In genomic region chr9:83220737-83221136, GRCh38 we compare ENCODE assay signal across 9 cellular contexts.
A peak's percentile ranks its signal among the peaks of the same experiment; 100 is the strongest.
DNase-seq lines count a peak whose midpoint lies in the region; ATAC-seq, FAIRE-seq and TF ChIP-seq lines count a peak whose summit lies in the region.
"Had no signal": no experiment of that assay in that cellular context is flagged by ENCODE, and none has a peak within 500 bp of the region (broad histone marks: within the 10 kb centered on the region; RNA-seq: fewer than 3 reads in every experiment).

No MANE protein-coding gene starts in this region.

- peak; percentile 83 for ATAC-seq in GM21528 (IDR thresholded peaks at IDR 0.05; ENCODE audit: low FRiP score, unreplicated experiment)

- H3K27me3 ChIP-seq in transverse colon = no peaks in the 10 kb centered on the region

- H3K9me3 ChIP-seq in transverse colon = no peaks in the 10 kb centered on the region

- DNase-seq in GM10266 (ENCODE audit: extremely low spot score) (peak; percentile 8), HK-2 (ENCODE audit: unreplicated experiment) (peak; percentile 21), glomerular visceral epithelial cell (ENCODE audit: extremely low spot score) (peak; percentile 78), SK-N-DZ (ENCODE audit: low spot score) (no peak), transverse colon (no peak), NCI-H510A treated with DMSO at 0.1 percent for 48 hours (lab: John Stamatoyannopoulos, UW) (no peak), urothelium cell line (ENCODE audit: low spot score) (no peak)
- DNase-seq: GOT3 had no signal

- no peak overlapping the region for H3K27ac ChIP-seq in transverse colon

- no peak for TF ChIP-seq POLR2A in transverse colon (IDR thresholded peaks at IDR 0.05)

- in situ Hi-C loops in transverse colon (cut with MboI; ENCODE audit: low pct_ligation_motif_present in 1 of 4, low pct_unique_long_range_greater_than_20kb in 1 of 4, low sequenced_read_pairs in 3 of 4) = loop anchor here in 1 of 4 donors (25.0 kb wide), 1 partner anchor 367 kb away; no protein-coding TSS in a partner anchor

- H3K4me3 ChIP-seq in transverse colon = no peak overlapping the region

- no peaks in the 10 kb centered on the region for H3K36me3 ChIP-seq in transverse colon

- no peak for TF ChIP-seq EP300 in transverse colon (IDR thresholded peaks at IDR 0.05; ENCODE audit: low read depth)

- peaks cover 0 to 4% (median 0%) of the 10 kb centered on the region in 4 donors for H3K4me1 ChIP-seq in transverse colon

- FAIRE-seq in urothelium cell line (lab: Jason Lieb, UNC) = no peak

- intact Hi-C loops in transverse colon (cut with DNase I; ENCODE audit: low total_unique reads) = no loop called here

- no peak for TF ChIP-seq CTCF in GM10266 (IDR thresholded peaks at IDR 0.05; ENCODE audit: control insufficient read depth, insufficient read depth, low read depth, missing control alignments)
- TF ChIP-seq CTCF in transverse colon (IDR thresholded peaks at IDR 0.05) = no peak

- 37 to 41% methylated on average over 3 of the region's 3 CpGs for WGBS in transverse colon (ENCODE audit: low coverage in 1 of 2), 2 donors

Comparison
In these comparisons a context has a peak if more than half of its experiments do, and no peak if none do; other contexts are left out.
1. DNase-seq: peak in GM10266 (single experiment), HK-2 (single experiment) and glomerular visceral epithelial cell (single experiment); none in SK-N-DZ (single experiment), transverse colon (single experiment), NCI-H510A treated with DMSO at 0.1 percent for 48 hours (single experiment) and urothelium cell line (single experiment).